ENCODE assay signal across 11 cellular contexts in genomic region chr4:147479817-147480216, GRCh38. TPM values are rescaled to one million over a fixed set of nuclear protein-coding genes. Genes with fewer than 3 reads are reported as not detected.
DNase-seq lines count a peak whose midpoint lies in the region; ATAC-seq and TF ChIP-seq lines count a peak whose summit lies in the region.
"Had no signal": no experiment of that assay in that cellular context is flagged by ENCODE, and none has a peak within 500 bp of the region (broad histone marks: within the 10 kb centered on the region; RNA-seq: fewer than 3 reads in every experiment).

No MANE protein-coding gene starts in this region.

- intact Hi-C loops in adrenal gland (cut with DNase I) = no loop called here
- intact Hi-C loops in left cardiac atrium (cut with DNase I) = loop anchor here in 1 of 2 donors (5.0 to 10.0 kb wide), 4 partner anchors 107 to 318 kb away; no protein-coding TSS in a partner anchor

- H3K18ac ChIP-seq in mesendoderm (ENCODE audit: low read length) = no peak overlapping the region

- no peaks in the 10 kb centered on the region for H3K9me3 ChIP-seq in GM23248 (ENCODE audit: low read depth)
- no peaks in the 10 kb centered on the region for H3K9me3 ChIP-seq in adrenal gland (replicated peaks in 1 of 3)
- H3K9me3 ChIP-seq in subcutaneous abdominal adipose tissue (ENCODE audit: control insufficient read depth in 5 of 5, low read length in 5 of 5) = no peaks in the 10 kb centered on the region
- H3K9me3 ChIP-seq: right lobe of liver had no signal

- H3K36me3 ChIP-seq in GM23248 (ENCODE audit: low read depth) (no peaks in the 10 kb centered on the region), adrenal gland (replicated peaks in 1 of 2) (no peaks in the 10 kb centered on the region), subcutaneous abdominal adipose tissue (ENCODE audit: control insufficient read depth in 5 of 5, insufficient read depth in 5 of 5, low read length in 5 of 5) (no peaks in the 10 kb centered on the region), mesendoderm (ENCODE audit: control insufficient read depth, insufficient read depth, low read length) (no peaks in the 10 kb centered on the region)
- H3K36me3 ChIP-seq: right lobe of liver had no signal

- no peak for TF ChIP-seq POLR2A in adrenal gland (IDR thresholded peaks at IDR 0.05)

- no peak overlapping the region for H3K4me2 ChIP-seq in GM23248 (ENCODE audit: unreplicated experiment)
- H3K4me2 ChIP-seq in mesendoderm (ENCODE audit: low read length) = no peak overlapping the region

- H3K56ac ChIP-seq in mesendoderm (ENCODE audit: low read length) = no peak overlapping the region

- peaks cover 16% of the 10 kb centered on the region; the same call in 1 of the 2 replicates for H3K27me3 ChIP-seq in GM23248 (replicated peaks; ENCODE audit: insufficient read depth)
- H3K27me3 ChIP-seq in adrenal gland = no peaks in the 10 kb centered on the region
- H3K27me3 ChIP-seq in subcutaneous abdominal adipose tissue (ENCODE audit: control insufficient read depth in 5 of 5, insufficient read depth in 4 of 5, low read length in 5 of 5) = peaks cover 0 to 4% (median 0%) of the 10 kb centered on the region in 5 donors
- no peaks in the 10 kb centered on the region for H3K27me3 ChIP-seq in mesendoderm (ENCODE audit: insufficient read depth, low read length, poor library complexity)

- no peak overlapping the region for H2BK120ac ChIP-seq in mesendoderm (ENCODE audit: low read depth, low read length)

- in situ Hi-C loops in GM23248 (cut with MboI) = no loop called here

- 46 to 50% methylated on average over 6 of the region's 6 CpGs for WGBS in GM23248 (ENCODE audit: low coverage in 1 of 2, low lambda C conversion rate in 2 of 2, missing lambda C conversion rate in 2 of 2), 2 experiments
- WGBS in adrenal gland, 4 donors = 48 to 62% (median 59%) methylated on average over 6 of the region's 6 CpGs
- WGBS in mesendoderm (ENCODE audit: extremely low coverage, insufficient coverage, low lambda C conversion rate) = no CpG with 5 or more reads among the region's 6 CpGs

- no peak for TF ChIP-seq CTCF in adrenal gland (IDR thresholded peaks at IDR 0.05)

- H4K20me1 ChIP-seq in GM23248 (ENCODE audit: insufficient read depth) = no peaks in the 10 kb centered on the region

- H3K27ac ChIP-seq in GM23248 (no peak overlapping the region), adrenal gland (no peak overlapping the region), subcutaneous abdominal adipose tissue (ENCODE audit: low read depth, low read length) (no peak overlapping the region), mesendoderm (ENCODE audit: low read depth, low read length) (no peak overlapping the region)

- H3K23ac ChIP-seq in mesendoderm (ENCODE audit: low read length) = no peak overlapping the region

- H2AK5ac ChIP-seq in mesendoderm (ENCODE audit: low read length) = no peak overlapping the region

- H3K9ac ChIP-seq in GM23248 (no peak overlapping the region), subcutaneous abdominal adipose tissue (ENCODE audit: low read length in 5 of 5) (no peak overlapping the region), mesendoderm (ENCODE audit: low read length) (no peak overlapping the region)

- H2BK15ac ChIP-seq in mesendoderm (replicated peaks; ENCODE audit: low read depth) = no peak overlapping the region

- H4K5ac ChIP-seq in mesendoderm (ENCODE audit: low read length) = no peak overlapping the region

- H2BK5ac ChIP-seq in mesendoderm (ENCODE audit: low read length) = no peak overlapping the region

- H3K79me2 ChIP-seq in GM23248 (ENCODE audit: insufficient read depth) = no peaks in the 10 kb centered on the region
- H3K79me2 ChIP-seq in mesendoderm (ENCODE audit: control insufficient read depth, insufficient read depth, low read length) = no peaks in the 10 kb centered on the region

- peak; percentile 58 for DNase-seq in GM23248
- DNase-seq in adrenal gland = peak in 4 of 7 donors; percentile 11 to 27 (median 25)
- peak; percentile 47 for DNase-seq in left cardiac atrium
- DNase-seq in NCI-H2029 treated with DMSO at 0.1 percent for 48 hours (lab: John Stamatoyannopoulos, UW) = no peak
- no peak for DNase-seq in mesendoderm
- DNase-seq: activated CD4-positive, alpha-beta memory T cell treated with anti-CD3 and anti-CD28 coated beads for 36 hours; NCI-H345; right lobe of liver had no signal

- H4K8ac ChIP-seq in mesendoderm (ENCODE audit: low read depth, low read length) = no peak overlapping the region

- H3K4ac ChIP-seq in mesendoderm (ENCODE audit: low read depth, low read length) = no peak overlapping the region

- no peak overlapping the region for H3K4me3 ChIP-seq in GM23248
- H3K4me3 ChIP-seq in adrenal gland = no peak overlapping the region
- peak overlapping the region in 3 of 5 donors; percentile 8 to 77 (median 59) for H3K4me3 ChIP-seq in subcutaneous abdominal adipose tissue (ENCODE audit: low read depth in 1 of 5, low read length in 5 of 5)
- H3K4me3 ChIP-seq in mesendoderm (ENCODE audit: low read length) = no peak overlapping the region

- 0 out of 2 replicates have a peak, but pooled peaks cover 5% of the 10 kb centered on the region for H3F3A ChIP-seq in GM23248 (ENCODE audit: insufficient read depth)

- H2AFZ ChIP-seq in GM23248 = no peak overlapping the region

- ATAC-seq in left cardiac atrium = peak; percentile 39 to 67
- no peak for ATAC-seq in HG03521 (IDR thresholded peaks at IDR 0.05; ENCODE audit: unreplicated experiment)
- no peak for ATAC-seq in HG02973 (IDR thresholded peaks at IDR 0.05; ENCODE audit: unreplicated experiment)

- peaks cover 7% of the 10 kb centered on the region; the same call in 1 of the 2 replicates for H3K4me1 ChIP-seq in GM23248 (ENCODE audit: insufficient read depth)
- no peaks in the 10 kb centered on the region for H3K4me1 ChIP-seq in adrenal gland (replicated peaks in 1 of 2)
- peaks cover 0 to 37% (median 31%) of the 10 kb centered on the region in 5 donors for H3K4me1 ChIP-seq in subcutaneous abdominal adipose tissue (ENCODE audit: control insufficient read depth in 5 of 5, insufficient read depth in 5 of 5, low read length in 5 of 5)
- H3K4me1 ChIP-seq in mesendoderm (ENCODE audit: control insufficient read depth, low read depth, low read length) = peaks cover 4% of the 10 kb centered on the region
- H3K4me1 ChIP-seq: right lobe of liver had no signal

- H3K79me1 ChIP-seq in mesendoderm (ENCODE audit: low read length) = no peaks in the 10 kb centered on the region

- no peaks in the 10 kb centered on the region for H3K9me2 ChIP-seq in GM23248 (ENCODE audit: insufficient read depth)

RNA-seq across cellular contexts. Expression of gene EDNRA, which starts 1.1 kb away (rescaled TPM):
- total RNA-seq in GM23248 (2014; rRNA removed; shearing (Covaris generic)) = 0.63 and 0.86 TPM in 2 replicates
- polyA plus RNA-seq in GM23248 (2016; fragmentation: Nextera tagmentation; extraction: Ambion mirVana) (0.48 and 0.68 TPM in 2 replicates), adrenal gland (1 to 10 TPM; 1.6 to 3.9 (median 2.7) TPM)
- total RNA-seq in adrenal gland (1 to 10 TPM; 2.4 to 9.7 (median 5.2) TPM), left cardiac atrium (10 to 100 TPM; 29.2 to 76.3 TPM)
- 1.3 TPM for polyA plus RNA-seq in mesendoderm (2013, experiment 1 of 2)
- polyA plus RNA-seq in mesendoderm (2013, experiment 2 of 2) = 1.5 TPM
- total RNA-seq: activated CD4-positive, alpha-beta memory T cell treated with anti-CD3 and anti-CD28 coated beads for 36 hours had no signal

Comparison
In these comparisons a context has a peak if more than half of its experiments do, and no peak if none do; other contexts are left out.
1. DNase-seq: peak in GM23248 (single experiment), adrenal gland (4 of 7) and left cardiac atrium (single experiment); none in NCI-H2029 treated with DMSO at 0.1 percent for 48 hours (single experiment) and mesendoderm (single experiment).
2. H3K4me3 ChIP-seq: peak in subcutaneous abdominal adipose tissue (3 of 5); none in GM23248 (single experiment), adrenal gland (0 of 4) and mesendoderm (single experiment).
3. ATAC-seq: peak in left cardiac atrium (2 of 2); none in HG03521 (single experiment) and HG02973 (single experiment).